ENCODE assay signal across 13 cellular contexts in genomic region chr7:100098913-100099312, GRCh38. TPM values are rescaled to one million over a fixed set of nuclear protein-coding genes. Genes with fewer than 3 reads are reported as not detected.
A peak's percentile ranks its signal among the peaks of the same experiment; 100 is the strongest.
DNase-seq lines count a peak whose midpoint lies in the region; ATAC-seq, FAIRE-seq and TF ChIP-seq lines count a peak whose summit lies in the region.
"Had no signal": no experiment of that assay in that cellular context is flagged by ENCODE, and none has a peak within 500 bp of the region (broad histone marks: within the 10 kb centered on the region; RNA-seq: fewer than 3 reads in every experiment).

No MANE protein-coding gene starts in this region.

- no peak overlapping the region for H2AFZ ChIP-seq in PC-3 (ENCODE audit: low read length)
- H2AFZ ChIP-seq in H1 (ENCODE audit: low read length) = no peak overlapping the region
- H2AFZ ChIP-seq in trophoblast cell (ENCODE audit: insufficient read depth, low read length, poor library complexity) = no peak overlapping the region

- BruUV-seq in PC-3 (replicated peaks; lab: Mats Ljungman, UMichigan) = no TSS peak

- H3K79me2 ChIP-seq in PC-3 (ENCODE audit: low read length) = peaks cover 54% of the 10 kb centered on the region
- peaks cover 9 to 56% of the 10 kb centered on the region in 2 experiments for H3K79me2 ChIP-seq in H1 (ENCODE audit: control insufficient read depth in 1 of 2, insufficient read depth in 2 of 2, low read length in 2 of 2)
- H3K79me2 ChIP-seq in trophoblast cell (ENCODE audit: control insufficient read depth, insufficient read depth, low read length, poor library complexity) = peaks cover 11% of the 10 kb centered on the region

- no peak overlapping the region for H2BK20ac ChIP-seq in H1 (ENCODE audit: low read length)

- TF ChIP-seq RAD21 in H1 (IDR thresholded peaks at IDR 0.05 in 1 of 2, conservative IDR thresholded peaks at IDR 0.05 in 1 of 2; ENCODE audit: low read depth in 2 of 2, low read length in 2 of 2) = no peak

- H3F3A ChIP-seq in PC-3 (ENCODE audit: low read length, unreplicated experiment) = no peaks in the 10 kb centered on the region

- peaks cover 12% of the 10 kb centered on the region for H3K79me1 ChIP-seq in H1 (ENCODE audit: low read depth, low read length)
- H3K79me1 ChIP-seq in trophoblast cell (ENCODE audit: low read length) = peaks cover 18% of the 10 kb centered on the region

- H3K4me3 Mint-ChIP-seq in T-helper 1 cell treated with Interleukin-12 subunit alpha and Interleukin-12 subunit beta and Interleukin-4 antibody, amounts not matched to agents 30 μg/mL and 1 μg/mL, for 36 hours = peak overlapping the region; percentile 91

- intact Hi-C loops in PC-3 (cut with micrococcal nuclease) = no loop called here

- H4K12ac ChIP-seq in trophoblast cell (ENCODE audit: low read depth, low read length) = peak overlapping the region; percentile 35

- H3K4me2 ChIP-seq in PC-3 (ENCODE audit: low read length) (peak overlapping the region; percentile 95), H1 (ENCODE audit: insufficient read depth in 1 of 2, low read depth in 2 of 2, low read length in 2 of 2) (peak overlapping the region; percentile 56 to 77; a peak in 2 of 4 replicates), trophoblast cell (ENCODE audit: low read length) (no peak overlapping the region)

- 91% methylated on average over 10 of the region's 10 CpGs; no CpG with 5 or more reads in 1 of the 2 experiments for WGBS in H1 (ENCODE audit: extremely low coverage in 1 of 2, insufficient coverage in 1 of 2, insufficient read length in 1 of 2, insufficient replicate concordance in 2 of 2, low coverage in 1 of 2, low lambda C conversion rate in 2 of 2, missing lambda C conversion rate in 1 of 2), 2 experiments
- no CpG with 5 or more reads among the region's 10 CpGs for WGBS in trophoblast cell (ENCODE audit: extremely low coverage, insufficient coverage, insufficient read length)

- H3K27me3 ChIP-seq in PC-3 (ENCODE audit: low read length) (no peaks in the 10 kb centered on the region), H1 (replicated peaks in 1 of 4; ENCODE audit: control insufficient read depth in 3 of 4, extremely low read depth in 1 of 4, insufficient read depth in 3 of 4, low read length in 3 of 4) (no peaks in the 10 kb centered on the region), trophoblast cell (ENCODE audit: insufficient read depth, low read length) (no peaks in the 10 kb centered on the region)

- H3K14ac ChIP-seq in H1 (ENCODE audit: insufficient read length) (no peak overlapping the region), trophoblast cell (ENCODE audit: low read length) (no peak overlapping the region)

- peaks cover 52% of the 10 kb centered on the region for H3K36me3 Mint-ChIP-seq in T-helper 1 cell treated with Interleukin-12 subunit alpha and Interleukin-12 subunit beta and Interleukin-4 antibody, amounts not matched to agents 30 μg/mL and 1 μg/mL, for 36 hours (ENCODE audit: low read depth)

- CTCF ChIA-PET in PC-3 (lab: Charles Lee) (no interaction called here), H1 (lab: Charles Lee; ENCODE audit: partially characterized antibody) (interaction anchor here (0.6 to 5.9 kb wide), 3 partner anchors 14 to 539 kb away, joined by 3 to 55 read pairs (median 3); no protein-coding TSS in a partner anchor)

- no peaks in the 10 kb centered on the region for H3K9me2 ChIP-seq in PC-3 (replicated peaks; ENCODE audit: low read length)

- TF ChIP-seq POLR2A in H1 (IDR thresholded peaks at IDR 0.05; ENCODE audit: control extremely low read depth in 1 of 2, low read depth in 2 of 2, low read length in 2 of 2) = peak in 1 of 2 experiments; percentile 60; a peak in 2 of 3 replicates

- H3K4me3 ChIP-seq in PC-3 (ENCODE audit: low read length) (peak overlapping the region; percentile 80; the same call in 1 of the 2 replicates), H1 (ENCODE audit: extremely low read depth in 1 of 4, insufficient read depth in 2 of 4, low read depth in 3 of 4, low read length in 4 of 4) (peak overlapping the region in 3 of 4 experiments; percentile 83 to 97 (median 85); a peak in 5 of 8 replicates), trophoblast cell (ENCODE audit: low read depth, low read length) (no peak overlapping the region)
- H3K4me3 ChIP-seq: lung had no signal

- H4K5ac ChIP-seq in H1 (ENCODE audit: insufficient read length, low read depth, low read length) = no peak overlapping the region

- H3K36me3 ChIP-seq in PC-3 (ENCODE audit: low read depth, low read length) = peaks cover 57% of the 10 kb centered on the region
- peaks cover 55 to 64% (median 57%) of the 10 kb centered on the region in 4 experiments for H3K36me3 ChIP-seq in H1 (ENCODE audit: control insufficient read depth in 2 of 4, insufficient read depth in 4 of 4, low read length in 3 of 4)
- H3K36me3 ChIP-seq in trophoblast cell (ENCODE audit: control insufficient read depth in 1 of 2, insufficient read depth in 2 of 2, low read length in 2 of 2) = peaks cover 51 to 57% of the 10 kb centered on the region in 2 experiments

- H4K20me1 ChIP-seq in PC-3 (ENCODE audit: low read length) (peaks cover 27% of the 10 kb centered on the region), H1 (replicated peaks in 1 of 2; ENCODE audit: control insufficient read depth in 1 of 2, insufficient read depth in 2 of 2, low read length in 2 of 2) (peaks cover 13 to 25% of the 10 kb centered on the region in 2 experiments)

- FAIRE-seq in H1 (lab: Jason Lieb, UNC) = no peak
- FAIRE-seq: A204.1, colon, G401.6 had no signal

- no peaks in the 10 kb centered on the region; the same call in 1 of the 2 replicates for H3K23me2 ChIP-seq in H1 (ENCODE audit: low read depth, low read length)

- H3K56ac ChIP-seq in H1 (replicated peaks; ENCODE audit: insufficient read length, low read depth, low read length) = no peak overlapping the region

- H3K9ac ChIP-seq in PC-3 (ENCODE audit: low read length) = no peak overlapping the region; the same call in 1 of the 2 replicates
- no peak overlapping the region; a peak in 3 of 7 replicates for H3K9ac ChIP-seq in H1 (replicated peaks in 1 of 4; ENCODE audit: extremely low read depth in 1 of 4, low read depth in 3 of 4, low read length in 3 of 4)
- H3K9ac ChIP-seq in trophoblast cell (ENCODE audit: low read length) = no peak overlapping the region

- POLR2A ChIA-PET in PC-3 (lab: Charles Lee; ENCODE audit: unreplicated experiment) (interaction anchor here (0.9 kb wide), 1 partner anchor 16 kb away, joined by 30 read pairs; no protein-coding TSS in a partner anchor), H1 (lab: Charles Lee; ENCODE audit: partially characterized antibody) (interaction anchor here (1.0 to 20.0 kb wide), 6 partner anchors 11 to 69 kb away, joined by 3 to 722 read pairs (median 7); partner anchors contain the start of genes CNPY4, COPS6, MBLAC1 and TAF6)

- no peaks in the 10 kb centered on the region for H3K9me3 ChIP-seq in PC-3 (ENCODE audit: low read length)
- H3K9me3 ChIP-seq in H1 (ENCODE audit: insufficient read depth in 2 of 2, low read depth in 1 of 2, low read length in 1 of 2) = no peaks in the 10 kb centered on the region
- no peaks in the 10 kb centered on the region for H3K9me3 ChIP-seq in trophoblast cell (ENCODE audit: insufficient read depth, low read depth, low read length)

- ATAC-seq in PC-3 = no peak
- ATAC-seq in HG02938 (IDR thresholded peaks at IDR 0.05; ENCODE audit: unreplicated experiment) = no peak

- TF ChIP-seq CTCF in PC-3 (conservative IDR thresholded peaks at IDR 0.05; ENCODE audit: low read depth, low read length) (no peak), H1 (IDR thresholded peaks at IDR 0.05; ENCODE audit: control extremely low read depth in 1 of 3, insufficient read depth in 1 of 3, low read depth in 1 of 3, low read length in 3 of 3) (no peak)

- H3K4me1 ChIP-seq in PC-3 (ENCODE audit: insufficient read depth, low read length) (peaks cover 19% of the 10 kb centered on the region), H1 (replicated peaks in 1 of 4; ENCODE audit: control insufficient read depth in 3 of 4, insufficient read depth in 4 of 4, low read length in 3 of 4) (peaks cover 0 to 8% (median 3%) of the 10 kb centered on the region in 4 experiments; a peak in 3 of 7 replicates), trophoblast cell (ENCODE audit: control insufficient read depth in 1 of 2, insufficient read depth in 2 of 2, low read length in 2 of 2) (peaks cover 10 to 13% of the 10 kb centered on the region in 2 experiments)

- H2BK12ac ChIP-seq in H1 (ENCODE audit: low read depth, low read length) = no peak overlapping the region
- H2BK12ac ChIP-seq in trophoblast cell (ENCODE audit: low read length) = no peak overlapping the region

- H3K23ac ChIP-seq in H1 (ENCODE audit: insufficient read length) = no peak overlapping the region
- no peak overlapping the region for H3K23ac ChIP-seq in trophoblast cell (ENCODE audit: low read length)

- no peak overlapping the region for H3K4ac ChIP-seq in H1 (replicated peaks; ENCODE audit: insufficient read length, low read depth, low read length)
- peak overlapping the region; percentile 12 for H3K4ac ChIP-seq in trophoblast cell (ENCODE audit: low read depth, low read length)

- no peak overlapping the region; the same call in 1 of the 2 replicates for H2BK5ac ChIP-seq in H1 (ENCODE audit: low read depth, low read length)
- H2BK5ac ChIP-seq in trophoblast cell (ENCODE audit: low read depth, low read length, poor library complexity) = no peak overlapping the region

- H3K4me1 Mint-ChIP-seq in T-helper 1 cell treated with Interleukin-12 subunit alpha and Interleukin-12 subunit beta and Interleukin-4 antibody, amounts not matched to agents 30 μg/mL and 1 μg/mL, for 36 hours (ENCODE audit: low read depth) = peaks cover 34% of the 10 kb centered on the region

- H3K27ac ChIP-seq in PC-3 (ENCODE audit: low read length) (no peak overlapping the region), H1 (ENCODE audit: low read depth, low read length) (no peak overlapping the region), trophoblast cell (ENCODE audit: low read depth, low read length) (no peak overlapping the region)

- H4K8ac ChIP-seq in H1 (ENCODE audit: extremely low read depth, insufficient read depth, low read length) = peak overlapping the region; percentile 86; the same call in 1 of the 2 replicates
- no peak overlapping the region for H4K8ac ChIP-seq in trophoblast cell (ENCODE audit: low read depth, low read length)

- peak overlapping the region; percentile 88 for H3K27ac Mint-ChIP-seq in T-helper 1 cell treated with Interleukin-12 subunit alpha and Interleukin-12 subunit beta and Interleukin-4 antibody, amounts not matched to agents 30 μg/mL and 1 μg/mL, for 36 hours

- H3K18ac ChIP-seq in H1 (ENCODE audit: extremely low read depth, low read length) (no peak overlapping the region), trophoblast cell (ENCODE audit: low read length) (peak overlapping the region; percentile 34)

- no peak overlapping the region; the same call in 1 of the 2 replicates for H2AK5ac ChIP-seq in H1 (ENCODE audit: low read depth, low read length)
- no peak overlapping the region for H2AK5ac ChIP-seq in trophoblast cell (ENCODE audit: low read length)

- H3K9me3 Mint-ChIP-seq in T-helper 1 cell treated with Interleukin-12 subunit alpha and Interleukin-12 subunit beta and Interleukin-4 antibody, amounts not matched to agents 30 μg/mL and 1 μg/mL, for 36 hours = no peaks in the 10 kb centered on the region

- no peaks in the 10 kb centered on the region for H3K27me3 Mint-ChIP-seq in T-helper 1 cell treated with Interleukin-12 subunit alpha and Interleukin-12 subunit beta and Interleukin-4 antibody, amounts not matched to agents 30 μg/mL and 1 μg/mL, for 36 hours (ENCODE audit: low read depth)

- H2BK120ac ChIP-seq in H1 (replicated peaks; ENCODE audit: low read depth, low read length) (no peak overlapping the region), trophoblast cell (ENCODE audit: insufficient read depth, low read length, poor library complexity) (no peak overlapping the region)

- H4K91ac ChIP-seq in H1 (replicated peaks; ENCODE audit: insufficient read length, low read length) = no peak overlapping the region
- no peak overlapping the region for H4K91ac ChIP-seq in trophoblast cell (ENCODE audit: low read depth, low read length)

- no peak for DNase-seq in T-helper 1 cell
- no peak for DNase-seq in PC-3
- no peak for DNase-seq in H1 (ENCODE audit: low read depth in 1 of 2, low spot score in 2 of 2)
- DNase-seq in trophoblast cell = no peak
- no peak for DNase-seq in HCEC 1CT
- DNase-seq in NCI-H1436 (lab: John Stamatoyannopoulos, UW) = no peak
- DNase-seq: NCI-H526 had no signal

- no peak overlapping the region for H2BK15ac ChIP-seq in H1 (ENCODE audit: low read length)

- TF ChIP-seq EP300 in H1 (IDR thresholded peaks at IDR 0.05; ENCODE audit: borderline replicate concordance in 1 of 2, low read depth in 2 of 2, low read length in 2 of 2) = no peak

RNA-seq across cellular contexts. Expression of gene MCM7, which starts 2.3 kb away (rescaled TPM):
- total RNA-seq in PC-3 (2014; rRNA removed) = 208 and 226 TPM in 2 replicates
- 339 and 344 TPM in 2 replicates for total RNA-seq in H1 (2021; fragmentation: NEBNext Ultra II Directional; extraction: Animal tissue kit (Norgen Biotek cat#: 25700))
- 313 and 394 TPM in 2 replicates for polyA plus RNA-seq in H1 (2011; rRNA removed)
- polyA plus RNA-seq in H1 (2011; cell fraction: cytosol; rRNA removed) = 370 TPM
- polyA plus RNA-seq in H1 (2011; cell fraction: nucleus; rRNA removed) = 732 TPM
- 297 to 387 TPM (median 352 TPM) in 4 replicates for polyA plus RNA-seq in H1 (2012, experiment 1 of 2)
- 212 TPM for polyA plus RNA-seq in H1 (2012, experiment 2 of 2)
- 254 TPM for polyA plus RNA-seq in H1 (2013, experiment 1 of 2)
- polyA plus RNA-seq in H1 (2013, experiment 2 of 2) = 229 TPM
- 344 and 385 TPM in 2 replicates for polyA minus RNA-seq in H1 (2011; rRNA and poly(A)+ RNA removed)
- 320 TPM for polyA minus RNA-seq in H1 (2011; cell fraction: cytosol; rRNA and poly(A)+ RNA removed)
- 348 TPM for polyA minus RNA-seq in H1 (2011; cell fraction: nucleus; rRNA and poly(A)+ RNA removed)
- 146 and 149 TPM in 2 replicates for polyA plus RNA-seq in trophoblast cell (2013)

RNA-seq across cellular contexts. Expression of gene AP4M1, which starts 2.5 kb away (rescaled TPM):
- 17.9 and 23.9 TPM in 2 replicates for total RNA-seq in PC-3 (2014; rRNA removed)
- total RNA-seq in H1 (2021; fragmentation: NEBNext Ultra II Directional; extraction: Animal tissue kit (Norgen Biotek cat#: 25700)) = 15.2 and 15.8 TPM in 2 replicates
- 15.9 and 16.6 TPM in 2 replicates for polyA plus RNA-seq in H1 (2011; rRNA removed)
- polyA plus RNA-seq in H1 (2011; cell fraction: cytosol; rRNA removed) = 12.1 TPM
- polyA plus RNA-seq in H1 (2011; cell fraction: nucleus; rRNA removed) = 38.5 TPM
- polyA plus RNA-seq in H1 (2012, experiment 1 of 2) = 14.4 to 21.1 TPM (median 19.3 TPM) in 4 replicates
- polyA plus RNA-seq in H1 (2012, experiment 2 of 2) = 19.6 TPM
- 10.8 TPM for polyA plus RNA-seq in H1 (2013, experiment 1 of 2)
- polyA plus RNA-seq in H1 (2013, experiment 2 of 2) = 11.6 TPM
- 12.8 and 16.5 TPM in 2 replicates for polyA minus RNA-seq in H1 (2011; rRNA and poly(A)+ RNA removed)
- 8.6 TPM for polyA minus RNA-seq in H1 (2011; cell fraction: cytosol; rRNA and poly(A)+ RNA removed)
- 12.6 TPM for polyA minus RNA-seq in H1 (2011; cell fraction: nucleus; rRNA and poly(A)+ RNA removed)
- polyA plus RNA-seq in trophoblast cell (2013) = 11.0 and 11.6 TPM in 2 replicates

RNA-seq across cellular contexts. Expression of gene COPS6, which starts 10.1 kb away (rescaled TPM):
- 95.7 and 110 TPM in 2 replicates for total RNA-seq in PC-3 (2014; rRNA removed)
- 127 and 128 TPM in 2 replicates for total RNA-seq in H1 (2021; fragmentation: NEBNext Ultra II Directional; extraction: Animal tissue kit (Norgen Biotek cat#: 25700))
- 159 and 225 TPM in 2 replicates for polyA plus RNA-seq in H1 (2011; rRNA removed)
- polyA plus RNA-seq in H1 (2011; cell fraction: cytosol; rRNA removed) = 182 TPM
- polyA plus RNA-seq in H1 (2011; cell fraction: nucleus; rRNA removed) = 125 TPM
- 126 to 168 TPM (median 164 TPM) in 4 replicates for polyA plus RNA-seq in H1 (2012, experiment 1 of 2)
- polyA plus RNA-seq in H1 (2012, experiment 2 of 2) = 93.7 TPM
- polyA plus RNA-seq in H1 (2013, experiment 1 of 2) = 98.9 TPM
- 103 TPM for polyA plus RNA-seq in H1 (2013, experiment 2 of 2)
- polyA minus RNA-seq in H1 (2011; rRNA and poly(A)+ RNA removed) = 154 and 162 TPM in 2 replicates
- 75.1 TPM for polyA minus RNA-seq in H1 (2011; cell fraction: cytosol; rRNA and poly(A)+ RNA removed)
- polyA minus RNA-seq in H1 (2011; cell fraction: nucleus; rRNA and poly(A)+ RNA removed) = 66.5 TPM
- polyA plus RNA-seq in trophoblast cell (2013) = 71.8 and 73.0 TPM in 2 replicates

RNA-seq across cellular contexts. Expression of gene ZNF3, which starts 17.4 kb away (rescaled TPM):
- total RNA-seq in PC-3 (2014; rRNA removed) = 16.5 and 18.0 TPM in 2 replicates
- total RNA-seq in H1 (2021; fragmentation: NEBNext Ultra II Directional; extraction: Animal tissue kit (Norgen Biotek cat#: 25700)) = 49.1 and 50.7 TPM in 2 replicates
- 21.3 and 26.9 TPM in 2 replicates for polyA plus RNA-seq in H1 (2011; rRNA removed)
- 33.8 TPM for polyA plus RNA-seq in H1 (2011; cell fraction: cytosol; rRNA removed)
- 58.8 TPM for polyA plus RNA-seq in H1 (2011; cell fraction: nucleus; rRNA removed)
- 33.0 to 39.4 TPM (median 38.3 TPM) in 4 replicates for polyA plus RNA-seq in H1 (2012, experiment 1 of 2)
- polyA plus RNA-seq in H1 (2012, experiment 2 of 2) = 17.4 TPM
- polyA plus RNA-seq in H1 (2013, experiment 1 of 2) = 55.9 TPM
- polyA plus RNA-seq in H1 (2013, experiment 2 of 2) = 49.7 TPM
- 73.2 and 75.3 TPM in 2 replicates for polyA minus RNA-seq in H1 (2011; rRNA and poly(A)+ RNA removed)
- polyA minus RNA-seq in H1 (2011; cell fraction: cytosol; rRNA and poly(A)+ RNA removed) = 24.1 TPM
- 97.8 TPM for polyA minus RNA-seq in H1 (2011; cell fraction: nucleus; rRNA and poly(A)+ RNA removed)
- 31.8 and 35.0 TPM in 2 replicates for polyA plus RNA-seq in trophoblast cell (2013)

RNA-seq across cellular contexts. Expression of gene TAF6, which starts 20.2 kb away (rescaled TPM):
- 51.4 and 58.6 TPM in 2 replicates for total RNA-seq in PC-3 (2014; rRNA removed)
- total RNA-seq in H1 (2021; fragmentation: NEBNext Ultra II Directional; extraction: Animal tissue kit (Norgen Biotek cat#: 25700)) = 101 and 109 TPM in 2 replicates
- 66.7 and 113 TPM in 2 replicates for polyA plus RNA-seq in H1 (2011; rRNA removed)
- polyA plus RNA-seq in H1 (2011; cell fraction: cytosol; rRNA removed) = 29.4 TPM
- 79.1 TPM for polyA plus RNA-seq in H1 (2011; cell fraction: nucleus; rRNA removed)
- polyA plus RNA-seq in H1 (2012, experiment 1 of 2) = 71.9 to 120 TPM (median 110 TPM) in 4 replicates
- 110 TPM for polyA plus RNA-seq in H1 (2012, experiment 2 of 2)
- 68.1 TPM for polyA plus RNA-seq in H1 (2013, experiment 1 of 2)
- polyA plus RNA-seq in H1 (2013, experiment 2 of 2) = 69.5 TPM
- 37.5 and 55.6 TPM in 2 replicates for polyA minus RNA-seq in H1 (2011; rRNA and poly(A)+ RNA removed)
- 42.3 TPM for polyA minus RNA-seq in H1 (2011; cell fraction: cytosol; rRNA and poly(A)+ RNA removed)
- polyA minus RNA-seq in H1 (2011; cell fraction: nucleus; rRNA and poly(A)+ RNA removed) = 32.4 TPM
- polyA plus RNA-seq in trophoblast cell (2013) = 46.3 and 49.0 TPM in 2 replicates
